In genomic region chr19:55598034-55598433, GRCh38 we compare ENCODE assay signal across 15 cellular contexts. TPM values are rescaled to one million over a fixed set of nuclear protein-coding genes. Genes with fewer than 3 reads are reported as not detected.
DNase-seq lines count a peak whose midpoint lies in the region; ATAC-seq and TF ChIP-seq lines count a peak whose summit lies in the region.
"Had no signal": no experiment of that assay in that cellular context is flagged by ENCODE, and none has a peak within 500 bp of the region (broad histone marks: within the 10 kb centered on the region; RNA-seq: fewer than 3 reads in every experiment).

No MANE protein-coding gene starts in this region.

- H3K4me1 Mint-ChIP-seq in activated CD4-positive, alpha-beta T cell treated with anti-CD3 and anti-CD28 coated beads for 36 hours, result peaks cover 23% of the 10 kb centered on the region
- peaks cover 20% of the 10 kb centered on the region for H3K4me1 Mint-ChIP-seq in stimulated activated memory B cell treated with anti-CD40 and anti-IgM and Interleukin-4, amounts not matched to agents 10 μg/mL and 1 μg/mL and 100 μg/mL, for 72 hours

- peaks cover 10% of the 10 kb centered on the region for H3K4me1 ChIP-seq in Panc1 (ENCODE audit: control insufficient read depth, insufficient read depth, low read length)
- H3K4me1 ChIP-seq in lower lobe of right lung, result peaks cover 17% of the 10 kb centered on the region

- H3K27me3 Mint-ChIP-seq in activated CD4-positive, alpha-beta T cell treated with anti-CD3 and anti-CD28 coated beads for 36 hours, result no peaks in the 10 kb centered on the region
- no peaks in the 10 kb centered on the region for H3K27me3 Mint-ChIP-seq in stimulated activated memory B cell treated with anti-CD40 and anti-IgM and Interleukin-4, amounts not matched to agents 10 μg/mL and 1 μg/mL and 100 μg/mL, for 72 hours
- H3K27me3 Mint-ChIP-seq: activated CD8-positive, alpha-beta T cell treated with anti-CD3 and anti-CD28 coated beads for 36 hours; naive thymus-derived CD8-positive, alpha-beta T cell had no signal

- DNase-seq in activated CD4-positive, alpha-beta T cell treated with anti-CD3 and anti-CD28 coated beads for 36 hours, result no peak
- DNase-seq in activated CD4-positive, alpha-beta T cell treated with anti-CD3 and anti-CD28 coated beads, Interleukin-2, amount 50 U/mL, for 48 hours, result no peak
- no peak for DNase-seq in Panc1 (ENCODE audit: low read depth, low spot score)
- DNase-seq in lower lobe of right lung, result no peak
- no peak for DNase-seq in glomerular visceral epithelial cell (ENCODE audit: extremely low spot score)
- DNase-seq: ACHN; activated CD8-positive, alpha-beta T cell treated with anti-CD3 and anti-CD28 coated beads for 36 hours; activated effector memory CD4-positive, alpha-beta T cell treated with Interleukin-2 at 50 U/mL for 16 hours; brain microvascular endothelial cell; IMR-90; naive thymus-derived CD8-positive, alpha-beta T cell; T-helper 2 cell had no signal

- TF ChIP-seq CTCF in Panc1 (IDR thresholded peaks at IDR 0.05) (no peak), lower lobe of right lung (IDR thresholded peaks at IDR 0.05) (no peak)

- BruUV-seq in Panc1 (replicated peaks; lab: Mats Ljungman, UMichigan), result no TSS peak

- intact Hi-C loops in activated CD4-positive, alpha-beta T cell treated with anti-CD3 and anti-CD28 coated beads for 36 hours (cut with DNase I, micrococcal nuclease), result loop anchor here (2.0 kb wide), 4 partner anchors 17 to 1731 kb away; partner anchors contain the start of genes MYADM (in 1 of the 2) and ZNF579 (in 1 of the 2)
- intact Hi-C loops in Panc1 (cut with micrococcal nuclease; ENCODE audit: unreplicated experiment), result no loop called here
- intact Hi-C loops in lower lobe of right lung (cut with DNase I), result no loop called here

- peak overlapping the region; percentile 69; the same call in 1 of the 2 replicates for H3K27ac ChIP-seq in Panc1 (ENCODE audit: low read length)
- H3K27ac ChIP-seq in lower lobe of right lung, result peak overlapping the region; percentile 98
- H3K27ac ChIP-seq: brain microvascular endothelial cell had no signal

- POLR2A ChIA-PET in activated CD4-positive, alpha-beta T cell treated with anti-CD3 and anti-CD28 coated beads for 36 hours (lab: Charles Lee), result no interaction called here
- POLR2A ChIA-PET in Panc1 (lab: Charles Lee), result no interaction called here

- CTCF ChIA-PET in activated CD4-positive, alpha-beta T cell treated with anti-CD3 and anti-CD28 coated beads for 36 hours (lab: Charles Lee), result interaction anchor here (1.4 kb wide), 1 partner anchor 8 kb away, joined by 3 read pairs; no protein-coding TSS in a partner anchor
- CTCF ChIA-PET in Panc1 (lab: Charles Lee), result no interaction called here

- ATAC-seq in activated CD4-positive, alpha-beta T cell treated with anti-CD3 and anti-CD28 coated beads for 36 hours, result no peak
- ATAC-seq in Panc1 (no peak), lower lobe of right lung (no peak), HG02759 (IDR thresholded peaks at IDR 0.05; ENCODE audit: unreplicated experiment) (no peak), HG03521 (IDR thresholded peaks at IDR 0.05; ENCODE audit: unreplicated experiment) (no peak)
- ATAC-seq in stimulated activated memory B cell treated with anti-CD40 and anti-IgM and Interleukin-4, amounts not matched to agents 10 μg/mL and 1 μg/mL and 100 μg/mL, for 72 hours, result no peak

- H3K9me3 ChIP-seq in Panc1 (ENCODE audit: control insufficient read depth, insufficient read depth, low read depth, low read length) (no peaks in the 10 kb centered on the region), lower lobe of right lung (no peaks in the 10 kb centered on the region)

- H3K9me3 Mint-ChIP-seq in activated CD4-positive, alpha-beta T cell treated with anti-CD3 and anti-CD28 coated beads for 36 hours (ENCODE audit: low read depth), result no peaks in the 10 kb centered on the region
- H3K9me3 Mint-ChIP-seq in stimulated activated memory B cell treated with anti-CD40 and anti-IgM and Interleukin-4, amounts not matched to agents 10 μg/mL and 1 μg/mL and 100 μg/mL, for 72 hours, result peaks cover 19% of the 10 kb centered on the region

- H3K4me3 Mint-ChIP-seq in activated CD4-positive, alpha-beta T cell treated with anti-CD3 and anti-CD28 coated beads for 36 hours, result no peak overlapping the region
- no peak overlapping the region for H3K4me3 Mint-ChIP-seq in stimulated activated memory B cell treated with anti-CD40 and anti-IgM and Interleukin-4, amounts not matched to agents 10 μg/mL and 1 μg/mL and 100 μg/mL, for 72 hours

- in situ Hi-C loops in Panc1 (cut with HindIII; ENCODE audit: low pct_unique_long_range_greater_than_20kb, low sequenced_read_pairs), result no loop called here

- H3K36me3 ChIP-seq in Panc1 (ENCODE audit: control insufficient read depth, insufficient read depth, low read length) (no peaks in the 10 kb centered on the region; the same call in 1 of the 2 replicates), lower lobe of right lung (peaks cover 41% of the 10 kb centered on the region)

- H3K27me3 ChIP-seq in Panc1 (ENCODE audit: control insufficient read depth, insufficient read depth, low read length) (no peaks in the 10 kb centered on the region), lower lobe of right lung (ENCODE audit: low read depth) (no peaks in the 10 kb centered on the region)
- H3K27me3 ChIP-seq: brain microvascular endothelial cell had no signal

- peaks cover 41% of the 10 kb centered on the region for H3K36me3 Mint-ChIP-seq in activated CD4-positive, alpha-beta T cell treated with anti-CD3 and anti-CD28 coated beads for 36 hours (ENCODE audit: low read depth)
- H3K36me3 Mint-ChIP-seq in stimulated activated memory B cell treated with anti-CD40 and anti-IgM and Interleukin-4, amounts not matched to agents 10 μg/mL and 1 μg/mL and 100 μg/mL, for 72 hours, result peaks cover 50% of the 10 kb centered on the region

- H3K4me3 ChIP-seq in Panc1 (ENCODE audit: low read depth in 2 of 2, low read length in 2 of 2), result no peak overlapping the region; a peak in 1 of 4 replicates
- no peak overlapping the region for H3K4me3 ChIP-seq in lower lobe of right lung

- peak overlapping the region; percentile 8 for H3K27ac Mint-ChIP-seq in activated CD4-positive, alpha-beta T cell treated with anti-CD3 and anti-CD28 coated beads for 36 hours
- H3K27ac Mint-ChIP-seq in stimulated activated memory B cell treated with anti-CD40 and anti-IgM and Interleukin-4, amounts not matched to agents 10 μg/mL and 1 μg/mL and 100 μg/mL, for 72 hours, result peak overlapping the region; percentile 96

RNA-seq across cellular contexts. Expression of gene FIZ1, which starts 1.3 kb away (rescaled TPM):
- 10 to 100 TPM; 13.6 to 14.7 TPM for total RNA-seq in activated CD4-positive, alpha-beta T cell treated with anti-CD3 and anti-CD28 coated beads for 36 hours
- total RNA-seq in Panc1 (2021; ENCODE audit: unreplicated experiment) (28.5 TPM), lower lobe of right lung (14.3 TPM)
- polyA plus RNA-seq in Panc1 (2012; ENCODE audit: insufficient read length), result 31.1 TPM

RNA-seq across cellular contexts. Expression of gene ZNF524, which starts 2.1 kb away (rescaled TPM):
- 10 to 100 TPM; 16.2 to 18.6 TPM for total RNA-seq in activated CD4-positive, alpha-beta T cell treated with anti-CD3 and anti-CD28 coated beads for 36 hours
- total RNA-seq in Panc1 (2021; ENCODE audit: unreplicated experiment) (26.4 TPM), lower lobe of right lung (33.4 TPM)
- polyA plus RNA-seq in Panc1 (2012; ENCODE audit: insufficient read length), result 25.3 TPM

RNA-seq across cellular contexts. Expression of gene ZNF865, which starts 7.4 kb away (rescaled TPM):
- total RNA-seq in activated CD4-positive, alpha-beta T cell treated with anti-CD3 and anti-CD28 coated beads for 36 hours, result 10 to 100 TPM; 11.4 to 12.1 TPM
- total RNA-seq in Panc1 (2021; ENCODE audit: unreplicated experiment) (25.6 TPM), lower lobe of right lung (16.5 TPM)
- polyA plus RNA-seq in Panc1 (2012; ENCODE audit: insufficient read length), result 27.5 TPM

RNA-seq across cellular contexts. Expression of gene ZNF579, which starts 17.4 kb away (rescaled TPM):
- 1 to 10 TPM; 7.2 to 7.5 TPM for total RNA-seq in activated CD4-positive, alpha-beta T cell treated with anti-CD3 and anti-CD28 coated beads for 36 hours
- total RNA-seq in Panc1 (2021; ENCODE audit: unreplicated experiment), result 39.5 TPM
- 53.7 TPM for polyA plus RNA-seq in Panc1 (2012; ENCODE audit: insufficient read length)
- 12.7 TPM for total RNA-seq in lower lobe of right lung

RNA-seq across cellular contexts. Expression of gene ZNF784, which starts 26.3 kb away (rescaled TPM):
- total RNA-seq in activated CD4-positive, alpha-beta T cell treated with anti-CD3 and anti-CD28 coated beads for 36 hours, result 1 to 10 TPM; 3.2 to 4.3 TPM
- total RNA-seq in Panc1 (2021; ENCODE audit: unreplicated experiment) (8.9 TPM), lower lobe of right lung (7.1 TPM)
- 17.4 TPM for polyA plus RNA-seq in Panc1 (2012; ENCODE audit: insufficient read length)

Comparison
In these comparisons a context has a peak if more than half of its experiments do, and no peak if none do; other contexts are left out.
1. intact Hi-C loops: an anchor here in activated CD4-positive, alpha-beta T cell treated with anti-CD3 and anti-CD28 coated beads for 36 hours (2.0 kb wide); none called in Panc1 and lower lobe of right lung.